11 cellular contexts compared by ENCODE assay signal in genomic region chr22:46050916-46051614, GRCh38.
DNase-seq lines count a peak whose midpoint lies in the region; ATAC-seq and TF ChIP-seq lines count a peak whose summit lies in the region.
"Had no signal": no experiment of that assay in that cellular context is flagged by ENCODE, and none has a peak within 500 bp of the region (broad histone marks: within the 10 kb centered on the region; RNA-seq: fewer than 3 reads in every experiment).

No MANE protein-coding gene starts in this region.

- no peak for TF ChIP-seq CTCF in PC-3 (conservative IDR thresholded peaks at IDR 0.05; ENCODE audit: low read depth, low read length)

- H3K4me1 ChIP-seq in PC-3 (ENCODE audit: insufficient read depth, low read length) = peaks cover 39% of the 10 kb centered on the region

- ATAC-seq in activated CD4-positive, alpha-beta T cell treated with anti-CD3 and anti-CD28 coated beads for 36 hours = no peak
- ATAC-seq in GM21723 (IDR thresholded peaks at IDR 0.05; ENCODE audit: unreplicated experiment) (no peak), PC-3 (no peak)
- ATAC-seq: foreskin keratinocyte had no signal

- no TSS peak for BruUV-seq in PC-3 (replicated peaks; lab: Mats Ljungman, UMichigan)

- H3K4me3 Mint-ChIP-seq in activated CD4-positive, alpha-beta T cell treated with anti-CD3 and anti-CD28 coated beads for 36 hours = no peak overlapping the region

- H3F3A ChIP-seq in PC-3 (ENCODE audit: low read length, unreplicated experiment) = peaks cover 4% of the 10 kb centered on the region

- no peaks in the 10 kb centered on the region for H3K9me3 ChIP-seq in PC-3 (ENCODE audit: low read length)

- H3K4me2 ChIP-seq in PC-3 (ENCODE audit: low read length) = no peak overlapping the region

- H3K9me3 Mint-ChIP-seq in activated CD4-positive, alpha-beta T cell treated with anti-CD3 and anti-CD28 coated beads for 36 hours (ENCODE audit: low read depth) = no peaks in the 10 kb centered on the region
- H3K9me3 Mint-ChIP-seq: T-helper 1 cell treated with Interleukin-12 subunit alpha and Interleukin-12 subunit beta and Interleukin-4 antibody, amounts not matched to agents 30 μg/mL and 1 μg/mL, for 36 hours had no signal

- peaks cover 33% of the 10 kb centered on the region for H3K4me1 Mint-ChIP-seq in activated CD4-positive, alpha-beta T cell treated with anti-CD3 and anti-CD28 coated beads for 36 hours

- no peaks in the 10 kb centered on the region for H3K36me3 ChIP-seq in PC-3 (ENCODE audit: low read depth, low read length)

- no peaks in the 10 kb centered on the region for H4K20me1 ChIP-seq in PC-3 (ENCODE audit: low read length)

- H3K27ac Mint-ChIP-seq in activated CD4-positive, alpha-beta T cell treated with anti-CD3 and anti-CD28 coated beads for 36 hours = peak overlapping the region; percentile 95
- H3K27ac Mint-ChIP-seq: T-helper 1 cell treated with Interleukin-12 subunit alpha and Interleukin-12 subunit beta and Interleukin-4 antibody, amounts not matched to agents 30 μg/mL and 1 μg/mL, for 36 hours had no signal

- POLR2A ChIA-PET in activated CD4-positive, alpha-beta T cell treated with anti-CD3 and anti-CD28 coated beads for 36 hours (lab: Charles Lee) = interaction anchor here (0.7 to 1.2 kb wide), 2 partner anchors 14 to 18 kb away, joined by 3 to 4 read pairs; no protein-coding TSS in a partner anchor
- POLR2A ChIA-PET in PC-3 (lab: Charles Lee; ENCODE audit: unreplicated experiment) = interaction anchor here (0.6 kb wide), 1 partner anchor 15 kb away, joined by 22 read pairs; no protein-coding TSS in a partner anchor

- intact Hi-C loops in activated CD4-positive, alpha-beta T cell treated with anti-CD3 and anti-CD28 coated beads for 36 hours (cut with DNase I, micrococcal nuclease) = loop anchor here in 1 of 2 experiments (5.0 kb wide), 1 partner anchor 201 kb away; the partner anchor contains the start of gene CDPF1
- intact Hi-C loops in PC-3 (cut with micrococcal nuclease) = loop anchor here (5.0 kb wide), 1 partner anchor 39 kb away; no protein-coding TSS in a partner anchor

- H3K79me2 ChIP-seq in PC-3 (ENCODE audit: low read length) = peaks cover 78% of the 10 kb centered on the region

- H3K36me3 Mint-ChIP-seq in activated CD4-positive, alpha-beta T cell treated with anti-CD3 and anti-CD28 coated beads for 36 hours (ENCODE audit: low read depth) = peaks cover 3% of the 10 kb centered on the region

- H3K9ac ChIP-seq in PC-3 (ENCODE audit: low read length) = no peak overlapping the region

- no peak overlapping the region for H2AFZ ChIP-seq in PC-3 (ENCODE audit: low read length)

- no peaks in the 10 kb centered on the region for H3K27me3 ChIP-seq in PC-3 (ENCODE audit: low read length)
- H3K27me3 ChIP-seq: foreskin keratinocyte had no signal

- H3K9me2 ChIP-seq in PC-3 (replicated peaks; ENCODE audit: low read length) = no peaks in the 10 kb centered on the region

- no peaks in the 10 kb centered on the region for H3K27me3 Mint-ChIP-seq in activated CD4-positive, alpha-beta T cell treated with anti-CD3 and anti-CD28 coated beads for 36 hours

- peak; percentile 4 for DNase-seq in activated CD4-positive, alpha-beta T cell treated with anti-CD3 and anti-CD28 coated beads for 36 hours
- DNase-seq in activated CD4-positive, alpha-beta T cell treated with anti-CD3 and anti-CD28 coated beads for 4 hours = no peak
- DNase-seq in mesenteric fat pad (ENCODE audit: low spot score) (peak; percentile 85), PC-3 (no peak), Ammon's horn (ENCODE audit: low spot score) (no peak)
- DNase-seq: NCI-H446 treated with DMSO at 0.1 percent for 48 hours had no signal

- H3K4me3 ChIP-seq in PC-3 (ENCODE audit: low read length) = no peak overlapping the region

- H3K27ac ChIP-seq in cingulate gyrus (ENCODE audit: low read depth, low read length) (peak overlapping the region; percentile 100), temporal lobe (ENCODE audit: low read depth, low read length) (peak overlapping the region; percentile 99), PC-3 (ENCODE audit: low read length) (no peak overlapping the region)
- H3K27ac ChIP-seq: foreskin keratinocyte had no signal

- CTCF ChIA-PET in activated CD4-positive, alpha-beta T cell treated with anti-CD3 and anti-CD28 coated beads for 36 hours (lab: Charles Lee) = interaction anchor here (0.5 to 1.6 kb wide), 5 partner anchors 34 to 748 kb away, joined by 3 to 5 read pairs (median 3); no protein-coding TSS in a partner anchor
- CTCF ChIA-PET in PC-3 (lab: Charles Lee) = no interaction called here

Comparison
In these comparisons a context has a peak if more than half of its experiments do, and no peak if none do; other contexts are left out.
1. DNase-seq: peak in activated CD4-positive, alpha-beta T cell treated with anti-CD3 and anti-CD28 coated beads for 36 hours (single experiment) and mesenteric fat pad (single experiment); none in activated CD4-positive, alpha-beta T cell treated with anti-CD3 and anti-CD28 coated beads for 4 hours (0 of 2), PC-3 (single experiment) and Ammon's horn (single experiment).